Comparison of ENCODE assay signal across 27 cellular contexts in genomic region chr19:11787536-11787935, GRCh38.
"Had no signal": no experiment of that assay in that cellular context is flagged by ENCODE, and none has a peak within 500 bp of the region (broad histone marks: within the 10 kb centered on the region; RNA-seq: fewer than 3 reads in every experiment).

No MANE protein-coding gene starts in this region.

- H3K9me3 ChIP-seq: testis had no signal

- H3K4me1 Mint-ChIP-seq: stimulated activated effector memory CD8-positive, alpha-beta T cell treated with anti-CD3 and anti-CD28 coated beads, Interleukin-12 subunit alpha, Interleukin-12 subunit beta, amount 100 ng/mL, for 72 hours; stimulated activated memory B cell treated with anti-CD40 and anti-IgM and Interleukin-4, amounts not matched to agents 10 μg/mL and 1 μg/mL and 100 μg/mL, for 72 hours; stimulated activated naive CD8-positive, alpha-beta T cell treated with anti-CD3 and anti-CD28 coated beads, Interleukin-15, amount 100 ng/mL, for 72 hours had no signal

- H3K36me3 Mint-ChIP-seq: stimulated activated effector memory CD8-positive, alpha-beta T cell treated with anti-CD3 and anti-CD28 coated beads, Interleukin-12 subunit alpha, Interleukin-12 subunit beta, amount 100 ng/mL, for 72 hours had no signal

- H3K4me1 ChIP-seq: stomach, suprapubic skin, testis, tibial artery, tibial nerve, transverse colon, upper lobe of left lung, upper lobe of right lung, uterus, vagina had no signal

- H3K27me3 Mint-ChIP-seq: stimulated activated memory B cell treated with anti-CD40 and anti-IgM and Interleukin-4, amounts not matched to agents 10 μg/mL and 1 μg/mL and 100 μg/mL, for 72 hours; stimulated activated naive B cell treated with anti-CD40 and anti-IgM and Interleukin-4, amounts not matched to agents 10 μg/mL and 1 μg/mL and 100 μg/mL, for 72 hours; stimulated activated naive CD8-positive, alpha-beta T cell treated with anti-CD3 and anti-CD28 coated beads, Interleukin-15, amount 100 ng/mL, for 72 hours; stimulated activated naive CD8-positive, alpha-beta T cell treated with anti-CD3 and anti-CD28 coated beads, Interleukin-15, Interleukin-2, amounts not matched to agents 100 ng/mL and 50 ng/mL, for 24 hours; type B pancreatic cell had no signal

- H3K36me3 ChIP-seq: suprapubic skin, upper lobe of right lung, uterus had no signal

- H3K27me3 ChIP-seq: stomach, suprapubic skin, testis, tibial artery, tibial nerve, transverse colon, upper lobe of left lung, upper lobe of right lung, uterus, vagina had no signal

- H3K4me3 Mint-ChIP-seq: stimulated activated effector memory CD8-positive, alpha-beta T cell treated with anti-CD3 and anti-CD28 coated beads, Interleukin-12 subunit alpha, Interleukin-12 subunit beta, amount 100 ng/mL, for 72 hours; stimulated activated memory B cell treated with anti-CD40 and anti-IgM and Interleukin-4, amounts not matched to agents 10 μg/mL and 1 μg/mL and 100 μg/mL, for 72 hours; stimulated activated naive B cell treated with anti-CD40 and anti-IgM and Interleukin-4, amounts not matched to agents 10 μg/mL and 1 μg/mL and 100 μg/mL, for 72 hours; stimulated activated naive CD8-positive, alpha-beta T cell treated with anti-CD3 and anti-CD28 coated beads, Interleukin-15, amount 100 ng/mL, for 72 hours; stimulated activated naive CD8-positive, alpha-beta T cell treated with anti-CD3 and anti-CD28 coated beads, Interleukin-15, Interleukin-2, amounts not matched to agents 100 ng/mL and 50 ng/mL, for 24 hours; type B pancreatic cell had no signal

- H3K27ac Mint-ChIP-seq: stimulated activated effector memory CD8-positive, alpha-beta T cell treated with anti-CD3 and anti-CD28 coated beads, Interleukin-12 subunit alpha, Interleukin-12 subunit beta, amount 100 ng/mL, for 72 hours; stimulated activated memory B cell treated with anti-CD40 and anti-IgM and Interleukin-4, amounts not matched to agents 10 μg/mL and 1 μg/mL and 100 μg/mL, for 72 hours; stimulated activated naive B cell treated with anti-CD40 and anti-IgM and Interleukin-4, amounts not matched to agents 10 μg/mL and 1 μg/mL and 100 μg/mL, for 72 hours; stimulated activated naive CD8-positive, alpha-beta T cell treated with anti-CD3 and anti-CD28 coated beads, Interleukin-15, amount 100 ng/mL, for 72 hours; stimulated activated naive CD8-positive, alpha-beta T cell treated with anti-CD3 and anti-CD28 coated beads, Interleukin-15, Interleukin-2, amounts not matched to agents 100 ng/mL and 50 ng/mL, for 24 hours; type B pancreatic cell had no signal

- ATAC-seq: stimulated activated effector memory CD8-positive, alpha-beta T cell treated with anti-CD3 and anti-CD28 coated beads, Interleukin-12 subunit alpha, Interleukin-12 subunit beta, amount 100 ng/mL, for 72 hours; stimulated activated memory B cell treated with anti-CD40 and anti-IgM and Interleukin-4, amounts not matched to agents 10 μg/mL and 1 μg/mL and 100 μg/mL, for 72 hours; stimulated activated naive B cell treated with anti-CD40 and anti-IgM and Interleukin-4, amounts not matched to agents 10 μg/mL and 1 μg/mL and 100 μg/mL, for 72 hours; stimulated activated naive CD8-positive, alpha-beta T cell treated with anti-CD3 and anti-CD28 coated beads, Interleukin-15, amount 100 ng/mL, for 72 hours; upper lobe of right lung had no signal

- H3K27ac ChIP-seq: stomach, suprapubic skin, testis, thoracic aorta, tibial artery, tibial nerve, transverse colon, upper lobe of left lung, upper lobe of right lung, uterus, vagina had no signal

- H3K4me3 ChIP-seq: stomach, suprapubic skin, testis, thoracic aorta, tibial artery, tibial nerve, transverse colon, upper lobe of left lung, upper lobe of right lung, uterus, vagina had no signal

- DNase-seq: stimulated activated CD4-positive, alpha-beta T cell treated with anti-CD3 and anti-CD28 coated beads, Interleukin-2, amount 100 ng/mL, for 24 hours; stimulated activated CD4-positive, alpha-beta T cell treated with anti-CD3 and anti-CD28 coated beads, Interleukin-2, amount 100 ng/mL, for 48 hours; stimulated activated CD4-positive, alpha-beta T cell treated with anti-CD3 and anti-CD28 coated beads, Interleukin-4, amount 100 ng/mL, for 1 hour; stimulated activated CD4-positive, alpha-beta T cell treated with anti-CD3 and anti-CD28 coated beads, Interleukin-4, amount 100 ng/mL, for 24 hours; stimulated activated CD4-positive, alpha-beta T cell treated with anti-CD3 and anti-CD28 coated beads, Interleukin-4, amount 100 ng/mL, for 4 hours; stimulated activated CD8-positive, alpha-beta memory T cell treated with anti-CD3 and anti-CD28 coated beads, Interleukin-4, amount 100 ng/mL, for 48 hours; stimulated activated naive B cell treated with anti-CD40 and anti-IgM and Interleukin-4, amounts not matched to agents 10 μg/mL and 1 μg/mL and 100 μg/mL, for 72 hours; stimulated activated naive CD4-positive, alpha-beta T cell; stimulated activated naive CD4-positive, alpha-beta T cell treated with Interleukin-2 at 50 U/mL for 16 hours; stimulated activated naive CD8-positive, alpha-beta T cell treated with anti-CD3 and anti-CD28 coated beads, Interleukin-15, amount 100 ng/mL, for 72 hours; stomach; substantia nigra; testis; tibial artery; transverse colon; trophoblast cell; upper lobe of left lung; upper lobe of right lung; uterus had no signal
